ENCODE assay signal across 15 cellular contexts in the genomic region with DNA sequence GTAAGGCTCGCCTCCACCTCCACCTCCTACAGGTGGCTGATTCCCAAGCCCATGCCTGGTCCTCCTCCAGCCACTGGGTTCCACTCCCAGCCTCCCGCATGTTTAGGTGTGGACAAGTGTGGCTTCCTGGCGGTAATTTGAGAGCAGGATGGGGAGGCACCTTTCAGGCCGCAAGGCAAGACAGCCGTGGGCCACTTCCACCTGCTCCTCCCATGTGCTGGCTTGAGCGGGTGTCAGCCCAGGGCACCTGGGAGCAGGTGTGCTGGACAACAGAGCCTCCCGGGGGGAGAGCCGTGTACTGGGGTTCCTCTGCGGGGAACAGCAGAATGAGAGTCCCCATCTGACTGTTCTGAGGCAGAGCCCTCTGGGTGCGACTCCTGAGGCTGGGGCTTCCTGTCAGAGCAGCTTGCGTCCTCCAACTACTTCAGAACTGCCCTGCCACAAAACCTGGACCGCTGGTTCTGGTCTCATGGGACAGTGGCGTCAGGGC.
"Had no signal": no experiment of that assay in that cellular context is flagged by ENCODE, and none has a peak within 500 bp of the region (broad histone marks: within the 10 kb centered on the region; RNA-seq: fewer than 3 reads in every experiment).

No MANE protein-coding gene starts in this region.

- H3K4me1 ChIP-seq: adrenal gland, gastroesophageal sphincter, parathyroid adenoma had no signal

- ATAC-seq: activated CD8-positive, alpha-beta T cell treated with anti-CD3 and anti-CD28 coated beads for 36 hours; gastroesophageal sphincter; stimulated activated memory B cell treated with anti-CD40 and anti-IgM and Interleukin-4, amounts not matched to agents 10 μg/mL and 1 μg/mL and 100 μg/mL, for 72 hours had no signal

- H3K9me3 ChIP-seq: adrenal gland, gastroesophageal sphincter, transverse colon had no signal

- H3K27me3 ChIP-seq: adrenal gland, gastroesophageal sphincter, transverse colon had no signal

- H3K27ac ChIP-seq: adrenal gland, gastroesophageal sphincter, parathyroid adenoma, transverse colon had no signal

- DNase-seq: activated CD4-positive, alpha-beta T cell treated with anti-CD3 and anti-CD28 coated beads for 1 hour; activated CD8-positive, alpha-beta memory T cell treated with anti-CD3 and anti-CD28 coated beads, Interleukin-2, amount 50 U/mL, for 4 hours; activated CD8-positive, alpha-beta T cell treated with anti-CD3 and anti-CD28 coated beads for 36 hours; activated naive CD4-positive, alpha-beta T cell; central memory CD4-positive, alpha-beta T cell; cortex of kidney; effector memory CD4-positive, alpha-beta T cell; retina; SW 1271; transverse colon had no signal

- H3K4me3 ChIP-seq: adrenal gland, gastroesophageal sphincter, smooth muscle cell, transverse colon had no signal

- H3K36me3 ChIP-seq: adrenal gland, gastroesophageal sphincter, transverse colon had no signal
